Comparison of ENCODE assay signal across 8 cellular contexts in the genomic region with DNA sequence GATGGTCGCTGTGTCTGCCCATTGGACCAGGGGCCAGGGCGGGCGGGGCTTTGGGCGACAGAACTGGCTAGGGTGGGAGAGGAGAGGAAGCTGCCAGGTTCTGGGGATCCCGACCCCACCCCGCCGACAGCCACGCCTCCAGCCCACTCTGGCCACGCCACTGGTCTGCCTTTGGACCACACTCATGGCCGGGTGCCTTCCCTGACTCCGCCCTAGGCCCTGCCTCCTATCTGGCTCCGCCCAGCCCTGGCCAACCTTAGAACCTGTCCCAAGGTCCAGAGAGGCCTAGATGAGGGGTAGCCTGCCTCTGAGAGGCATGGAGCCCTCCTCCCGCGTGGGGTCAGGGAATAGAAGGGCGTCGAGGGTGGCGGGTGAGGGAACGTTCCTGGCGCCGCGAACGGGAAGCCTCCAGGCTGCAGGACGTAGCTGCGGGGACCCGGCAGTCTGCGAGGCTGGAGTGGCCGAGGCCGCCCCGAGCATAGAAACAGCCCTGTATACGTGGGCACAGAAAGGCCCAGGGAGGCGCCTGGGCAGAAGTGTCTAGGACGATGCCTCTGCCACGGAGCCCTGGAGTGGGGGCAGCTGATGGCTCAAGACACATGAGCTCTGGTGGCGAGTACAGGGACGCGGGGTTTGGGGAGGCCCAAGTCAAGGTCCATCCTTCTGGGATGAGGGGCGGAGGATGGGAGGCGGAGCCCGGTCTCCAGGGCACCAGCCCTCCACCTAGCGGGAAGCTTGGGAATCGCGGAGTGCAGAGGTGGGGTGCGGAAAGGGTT. TPM values are rescaled to one million over a fixed set of nuclear protein-coding genes. Genes with fewer than 3 reads are reported as not detected.
DNase-seq lines count a peak whose midpoint lies in the region; ATAC-seq and TF ChIP-seq lines count a peak whose summit lies in the region.

No MANE protein-coding gene starts in this region.

- H3K36me3 Mint-ChIP-seq in activated B cell treated with CpG ODN at 0.5 μM for 24 hours (ENCODE audit: low read depth) (no peaks in the 10 kb centered on the region), endothelial cell (ENCODE audit: low read depth, unreplicated experiment) (no peaks in the 10 kb centered on the region)
- no peaks in the 10 kb centered on the region for H3K36me3 Mint-ChIP-seq in stimulated activated effector memory CD8-positive, alpha-beta T cell treated with anti-CD3 and anti-CD28 coated beads, Interleukin-12 subunit alpha, Interleukin-12 subunit beta, amount 100 ng/mL, for 72 hours

- no peaks in the 10 kb centered on the region for H4K20me1 ChIP-seq in MM.1S (ENCODE audit: insufficient read depth, low read length)

- H3K36me3 ChIP-seq in MM.1S (replicated peaks; ENCODE audit: insufficient read depth, low read length): no peaks in the 10 kb centered on the region

- intact Hi-C loops in activated B cell treated with CpG ODN at 0.5 μM for 24 hours (cut with micrococcal nuclease): loop anchor here (2.0 kb wide), 1 partner anchor 30 kb away; no protein-coding TSS in a partner anchor

- no peak overlapping the region; the same call in 1 of the 2 replicates for H3K9ac ChIP-seq in MM.1S (ENCODE audit: low read length)

- H2AFZ ChIP-seq in MM.1S (ENCODE audit: low read length): peak overlapping the region; percentile 67

- H3K9me2 ChIP-seq in MM.1S (replicated peaks; ENCODE audit: insufficient read depth, low read length): no peaks in the 10 kb centered on the region

- H3F3A ChIP-seq in MM.1S (ENCODE audit: insufficient read depth, low read length): no peaks in the 10 kb centered on the region

- H3K4me3 Mint-ChIP-seq in activated B cell treated with CpG ODN at 0.5 μM for 24 hours (peak overlapping the region; percentile 77), endothelial cell (ENCODE audit: unreplicated experiment) (peak overlapping the region; percentile 91)
- H3K4me3 Mint-ChIP-seq in stimulated activated effector memory CD8-positive, alpha-beta T cell treated with anti-CD3 and anti-CD28 coated beads, Interleukin-12 subunit alpha, Interleukin-12 subunit beta, amount 100 ng/mL, for 72 hours: peak overlapping the region; percentile 71

- no peaks in the 10 kb centered on the region for H3K79me2 ChIP-seq in MM.1S (ENCODE audit: low read length)

- no peak overlapping the region for H3K27ac ChIP-seq in MM.1S (ENCODE audit: low read length)

- H3K9me3 Mint-ChIP-seq in activated B cell treated with CpG ODN at 0.5 μM for 24 hours (no peaks in the 10 kb centered on the region), endothelial cell (ENCODE audit: unreplicated experiment) (no peaks in the 10 kb centered on the region)
- H3K9me3 Mint-ChIP-seq in stimulated activated effector memory CD8-positive, alpha-beta T cell treated with anti-CD3 and anti-CD28 coated beads, Interleukin-12 subunit alpha, Interleukin-12 subunit beta, amount 100 ng/mL, for 72 hours: no peaks in the 10 kb centered on the region

- H3K27me3 Mint-ChIP-seq in activated B cell treated with CpG ODN at 0.5 μM for 24 hours: peaks cover 47% of the 10 kb centered on the region
- H3K27me3 Mint-ChIP-seq in endothelial cell (ENCODE audit: unreplicated experiment): peaks cover 12% of the 10 kb centered on the region

- peak; percentile 32 for DNase-seq in NCI-H82 (lab: John Stamatoyannopoulos, UW)
- DNase-seq in NCI-H82 treated with DMSO at 0.1 percent for 48 hours (lab: John Stamatoyannopoulos, UW; ENCODE audit: unreplicated experiment): no peak
- peak; percentile 36 for DNase-seq in MM.1S
- DNase-seq in activated B cell treated with CpG ODN at 0.5 μM for 24 hours: peak; percentile 33
- DNase-seq in endothelial cell (ENCODE audit: low spot score): peak; percentile 86
- DNase-seq in lung microvascular endothelial cell (ENCODE audit: low read depth in 2 of 2): peak; percentile 82 to 86
- no peak for DNase-seq in stimulated activated effector memory CD8-positive, alpha-beta T cell treated with anti-CD3 and anti-CD28 coated beads, Interleukin-12 subunit alpha, Interleukin-12 subunit beta, amount 100 ng/mL, for 72 hours (ENCODE audit: low spot score in 2 of 2)

- POLR2A ChIA-PET in activated B cell treated with CpG ODN at 0.5 μM for 24 hours (lab: Charles Lee): interaction anchor here (0.9 to 2.1 kb wide), 3 partner anchors 10 to 73 kb away, joined by 3 to 9 read pairs (median 3); a partner anchor contains a TSS

- H3K4me1 Mint-ChIP-seq in activated B cell treated with CpG ODN at 0.5 μM for 24 hours (peaks cover 13% of the 10 kb centered on the region), endothelial cell (ENCODE audit: unreplicated experiment) (peaks cover 15% of the 10 kb centered on the region)
- H3K4me1 Mint-ChIP-seq in stimulated activated effector memory CD8-positive, alpha-beta T cell treated with anti-CD3 and anti-CD28 coated beads, Interleukin-12 subunit alpha, Interleukin-12 subunit beta, amount 100 ng/mL, for 72 hours: peaks cover 26% of the 10 kb centered on the region

- no peaks in the 10 kb centered on the region for H3K9me3 ChIP-seq in MM.1S (replicated peaks; ENCODE audit: insufficient read depth, low read length)

- H3K4me3 ChIP-seq in MM.1S (ENCODE audit: low read length): peak overlapping the region; percentile 63

- no peak overlapping the region for H3K27ac Mint-ChIP-seq in activated B cell treated with CpG ODN at 0.5 μM for 24 hours
- H3K27ac Mint-ChIP-seq in endothelial cell (ENCODE audit: unreplicated experiment): no peak overlapping the region
- H3K27ac Mint-ChIP-seq in stimulated activated effector memory CD8-positive, alpha-beta T cell treated with anti-CD3 and anti-CD28 coated beads, Interleukin-12 subunit alpha, Interleukin-12 subunit beta, amount 100 ng/mL, for 72 hours: peak overlapping the region; percentile 26

- peak; percentile 74 for ATAC-seq in activated B cell treated with CpG ODN at 0.5 μM for 24 hours (ENCODE audit: low read depth)
- ATAC-seq in stimulated activated effector memory CD8-positive, alpha-beta T cell treated with anti-CD3 and anti-CD28 coated beads, Interleukin-12 subunit alpha, Interleukin-12 subunit beta, amount 100 ng/mL, for 72 hours: peak; percentile 75
- ATAC-seq in GM21619 (IDR thresholded peaks at IDR 0.05; ENCODE audit: unreplicated experiment): no peak

- 0 out of 2 replicates have a peak, but pooled peaks cover 4% of the 10 kb centered on the region for H3K4me1 ChIP-seq in MM.1S (ENCODE audit: low read length)

- TF ChIP-seq CTCF in MM.1S (IDR thresholded peaks at IDR 0.05; ENCODE audit: low read length) (peak; percentile 65), activated B cell treated with CpG ODN at 0.5 μM for 24 hours (IDR thresholded peaks at IDR 0.05) (no peak), endothelial cell (IDR thresholded peaks at IDR 0.05; ENCODE audit: unreplicated experiment) (peak; percentile 59)

- H3K4me2 ChIP-seq in MM.1S (ENCODE audit: low read depth, low read length): peak overlapping the region; percentile 96

- peaks cover 40% of the 10 kb centered on the region for H3K27me3 ChIP-seq in MM.1S (replicated peaks; ENCODE audit: insufficient read depth, low read length)

- CTCF ChIA-PET in activated B cell treated with CpG ODN at 0.5 μM for 24 hours (lab: Charles Lee): interaction anchor here (0.7 to 5.0 kb wide), 4 partner anchors 10 to 249 kb away, joined by 3 to 41 read pairs (median 4); no protein-coding TSS in a partner anchor

RNA-seq across cellular contexts. Expression of a gene that starts 11.5 kb away (rescaled TPM):
- total RNA-seq in activated B cell treated with CpG ODN at 0.5 μM for 24 hours: 0.17 and 0.31 TPM in 2 replicates
- 5.3 TPM for total RNA-seq in endothelial cell (ENCODE audit: unreplicated experiment)
- 0.44 and 0.79 TPM in 2 replicates for total RNA-seq in lung microvascular endothelial cell

RNA-seq across cellular contexts. Expression of a gene that starts 48.9 kb away (rescaled TPM):
- 6.3 and 6.5 TPM in 2 replicates for total RNA-seq in activated B cell treated with CpG ODN at 0.5 μM for 24 hours
- total RNA-seq in endothelial cell (ENCODE audit: unreplicated experiment): 0.44 TPM
- 0.20 and 0.22 TPM in 2 replicates for total RNA-seq in lung microvascular endothelial cell

Comparison
In these comparisons a context has a peak if more than half of its experiments do, and no peak if none do; other contexts are left out.
1. DNase-seq: peak in NCI-H82 (single experiment), MM.1S (single experiment), activated B cell treated with CpG ODN at 0.5 μM for 24 hours (single experiment), endothelial cell (single experiment) and lung microvascular endothelial cell (2 of 2); none in NCI-H82 treated with DMSO at 0.1 percent for 48 hours (single experiment) and stimulated activated effector memory CD8-positive, alpha-beta T cell treated with anti-CD3 and anti-CD28 coated beads, Interleukin-12 subunit alpha, Interleukin-12 subunit beta, amount 100 ng/mL, for 72 hours (0 of 2).
2. Peak in every context shown above with its lines, with median percentiles within 50 percentile points of each other: H3K4me3 Mint-ChIP-seq.